ENCODE assay signal across 10 cellular contexts in the genomic region with DNA sequence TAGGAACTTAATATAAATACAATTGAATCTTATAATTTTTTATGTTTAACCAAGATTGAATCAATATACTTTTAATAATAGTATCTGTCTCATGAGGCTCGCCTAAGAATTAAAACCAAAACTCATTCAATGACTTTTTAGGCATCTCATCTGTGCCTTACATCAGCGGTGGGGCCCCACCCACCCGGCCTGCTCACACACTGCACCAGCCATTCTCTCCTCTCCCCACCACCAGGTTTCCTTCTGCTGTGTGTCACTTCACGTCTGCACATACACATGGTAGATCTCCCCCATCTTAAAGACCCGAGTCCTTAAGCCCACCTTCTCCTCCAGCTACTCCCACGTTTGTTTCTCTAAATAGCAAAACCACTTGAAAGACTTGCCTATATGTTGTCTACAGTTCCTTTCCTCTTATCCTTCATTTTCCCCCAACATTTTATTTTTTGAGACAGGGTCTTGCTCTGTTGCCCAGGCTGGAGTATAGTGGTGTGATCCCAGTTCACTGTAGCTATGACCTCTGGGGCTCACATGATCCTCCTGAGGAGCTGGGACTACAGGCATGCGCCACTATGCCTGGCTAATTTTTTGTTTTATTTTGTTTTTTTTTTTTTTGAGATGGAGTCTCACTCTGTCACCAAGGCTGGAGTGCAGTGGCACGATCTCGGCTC.
DNase-seq lines count a peak whose midpoint lies in the region; ATAC-seq and TF ChIP-seq lines count a peak whose summit lies in the region.
"Had no signal": no experiment of that assay in that cellular context is flagged by ENCODE, and none has a peak within 500 bp of the region (broad histone marks: within the 10 kb centered on the region; RNA-seq: fewer than 3 reads in every experiment).

No MANE protein-coding gene starts in this region.

- H3K4me2 ChIP-seq in SK-N-SH = no peak overlapping the region

- H2AFZ ChIP-seq in SK-N-SH (ENCODE audit: low read depth) = no peak overlapping the region

- ATAC-seq in CD8-positive, alpha-beta T cell = peak; percentile 85
- peak; percentile 52 for ATAC-seq in WTC11
- no peak for ATAC-seq in HG03342 (IDR thresholded peaks at IDR 0.05; ENCODE audit: unreplicated experiment)
- ATAC-seq in HG03457 (IDR thresholded peaks at IDR 0.05; ENCODE audit: unreplicated experiment) = no peak

- no peaks in the 10 kb centered on the region for H3K9me3 ChIP-seq in CD8-positive, alpha-beta T cell (ENCODE audit: low read length)
- no peaks in the 10 kb centered on the region for H3K9me3 ChIP-seq in SK-N-SH

- H3K4me3 ChIP-seq in CD8-positive, alpha-beta T cell (ENCODE audit: low read depth, low read length) = no peak overlapping the region
- H3K4me3 ChIP-seq in SK-N-SH (ENCODE audit: low read depth in 2 of 2, low read length in 1 of 2) = no peak overlapping the region
- H3K4me3 ChIP-seq: dorsolateral prefrontal cortex had no signal

- peak overlapping the region; percentile 88 for H3K27ac Mint-ChIP-seq in CD8-positive, alpha-beta T cell
- peak overlapping the region; percentile 73 for H3K27ac Mint-ChIP-seq in WTC11
- no peak overlapping the region for H3K27ac Mint-ChIP-seq in type B pancreatic cell

- TF ChIP-seq RAD21 in SK-N-SH (IDR thresholded peaks at IDR 0.05; ENCODE audit: low read length) = no peak

- H4K20me1 ChIP-seq in SK-N-SH (ENCODE audit: insufficient read depth) = peaks cover 29% of the 10 kb centered on the region

- no peak for TF ChIP-seq EP300 in SK-N-SH (IDR thresholded peaks at IDR 0.05; ENCODE audit: borderline replicate concordance in 1 of 2, low read depth in 1 of 2, low read length in 1 of 2)

- peak in 6 of 7 experiments; percentile 41 to 74 (median 60) for DNase-seq in CD8-positive, alpha-beta T cell
- DNase-seq in WTC11 (ENCODE audit: low spot score) = no peak
- peak; percentile 76 for DNase-seq in activated naive CD4-positive, alpha-beta T cell treated with anti-CD3 and anti-CD28 coated beads, Interleukin-2, amount 50 U/mL, for 16 hours
- peak; percentile 60 for DNase-seq in stimulated activated CD4-positive, alpha-beta T cell treated with anti-CD3 and anti-CD28 coated beads, Interleukin-12 subunit alpha, Interleukin-12 subunit beta, amount 100 ng/mL, for 4 hours
- DNase-seq in SK-N-SH = no peak
- no peak for DNase-seq in type B pancreatic cell (ENCODE audit: extremely low spot score, unreplicated experiment)
- DNase-seq: dorsolateral prefrontal cortex, NCI-H1436 treated with DMSO at 0.1 percent for 48 hours had no signal

- no peaks in the 10 kb centered on the region for H3K27me3 Mint-ChIP-seq in CD8-positive, alpha-beta T cell (ENCODE audit: low read depth)
- H3K27me3 Mint-ChIP-seq in WTC11 (ENCODE audit: low read depth) (no peaks in the 10 kb centered on the region), type B pancreatic cell (no peaks in the 10 kb centered on the region)

- H3K9me3 Mint-ChIP-seq in CD8-positive, alpha-beta T cell = no peaks in the 10 kb centered on the region
- H3K9me3 Mint-ChIP-seq in WTC11 = peaks cover 23% of the 10 kb centered on the region
- no peaks in the 10 kb centered on the region for H3K9me3 Mint-ChIP-seq in type B pancreatic cell

- H3K36me3 ChIP-seq in CD8-positive, alpha-beta T cell (ENCODE audit: insufficient read depth, low read length) = no peaks in the 10 kb centered on the region
- no peaks in the 10 kb centered on the region for H3K36me3 ChIP-seq in SK-N-SH (replicated peaks in 1 of 2; ENCODE audit: control insufficient read depth in 1 of 2, insufficient read depth in 2 of 2, low read length in 1 of 2)

- H3K27ac ChIP-seq in CD8-positive, alpha-beta T cell (ENCODE audit: low read depth, low read length) = no peak overlapping the region
- H3K27ac ChIP-seq in SK-N-SH (ENCODE audit: low read depth in 2 of 2, low read length in 1 of 2) = no peak overlapping the region
- H3K27ac ChIP-seq: dorsolateral prefrontal cortex had no signal

- POLR2A ChIA-PET in CD8-positive, alpha-beta T cell (lab: Charles Lee) = interaction anchor here (0.7 kb wide), 1 partner anchor 81 kb away, joined by 3 read pairs; no protein-coding TSS in a partner anchor
- POLR2A ChIA-PET in WTC11 (lab: Charles Lee) (no interaction called here), SK-N-SH (lab: Yijun Ruan, JAX) (no interaction called here)

- CTCF ChIA-PET in CD8-positive, alpha-beta T cell (lab: Charles Lee) = interaction anchor here (0.6 to 1.5 kb wide), 3 partner anchors 9 to 311 kb away, joined by 3 read pairs; no protein-coding TSS in a partner anchor
- CTCF ChIA-PET in WTC11 (lab: Charles Lee) = no interaction called here
- CTCF ChIA-PET in SK-N-SH (lab: Yijun Ruan, JAX) = interaction anchor here (1.4 to 1.8 kb wide), 2 partner anchors 10 to 16 kb away, joined by 3 to 5 read pairs; no protein-coding TSS in a partner anchor

- WGBS in SK-N-SH (ENCODE audit: low lambda C conversion rate) = 93% methylated on average over 9 of the region's 9 CpGs

- H3K4me1 ChIP-seq in CD8-positive, alpha-beta T cell (ENCODE audit: insufficient read depth, low read length) = peaks cover 41% of the 10 kb centered on the region
- peaks cover 8 to 12% of the 10 kb centered on the region in 2 experiments; a peak in 3 of 4 replicates for H3K4me1 ChIP-seq in SK-N-SH (ENCODE audit: control insufficient read depth in 1 of 2, insufficient read depth in 2 of 2, low read depth in 1 of 2, low read length in 1 of 2)

- intact Hi-C loops in CD8-positive, alpha-beta T cell (cut with DNase I, micrococcal nuclease) = loop anchor here in 1 of 2 experiments (10.0 kb wide), 1 partner anchor 1463 kb away; a partner anchor contains a TSS

- H3K4me3 Mint-ChIP-seq in CD8-positive, alpha-beta T cell = peak overlapping the region; percentile 24
- H3K4me3 Mint-ChIP-seq in WTC11 (no peak overlapping the region), type B pancreatic cell (no peak overlapping the region)

- peaks cover 12% of the 10 kb centered on the region for H3K36me3 Mint-ChIP-seq in CD8-positive, alpha-beta T cell
- H3K36me3 Mint-ChIP-seq in WTC11 (peaks cover 23% of the 10 kb centered on the region), type B pancreatic cell (peaks cover 4% of the 10 kb centered on the region)

- TF ChIP-seq CTCF in CD8-positive, alpha-beta T cell (IDR thresholded peaks at IDR 0.05) = no peak
- no peak for TF ChIP-seq CTCF in WTC11 (IDR thresholded peaks at IDR 0.05)
- no peak for TF ChIP-seq CTCF in SK-N-SH (IDR thresholded peaks at IDR 0.05)
- TF ChIP-seq CTCF in type B pancreatic cell (conservative IDR thresholded peaks at IDR 0.05) = no peak

- peaks cover 51% of the 10 kb centered on the region for H3K79me2 ChIP-seq in SK-N-SH (ENCODE audit: insufficient read depth)

- no peaks in the 10 kb centered on the region for H3K27me3 ChIP-seq in CD8-positive, alpha-beta T cell (ENCODE audit: insufficient read depth, low read length)
- H3K27me3 ChIP-seq in SK-N-SH (ENCODE audit: insufficient read depth) = no peaks in the 10 kb centered on the region
- H3K27me3 ChIP-seq: dorsolateral prefrontal cortex had no signal

- H3K4me1 Mint-ChIP-seq in CD8-positive, alpha-beta T cell (ENCODE audit: low read depth) = peaks cover 69% of the 10 kb centered on the region
- H3K4me1 Mint-ChIP-seq in WTC11 = peaks cover 49% of the 10 kb centered on the region
- H3K4me1 Mint-ChIP-seq in type B pancreatic cell (ENCODE audit: unreplicated experiment) = peaks cover 25% of the 10 kb centered on the region

- no peak overlapping the region for H3K9ac ChIP-seq in SK-N-SH

- no peaks in the 10 kb centered on the region for H3F3A ChIP-seq in SK-N-SH (replicated peaks; ENCODE audit: insufficient read depth)

- H3K9me2 ChIP-seq in SK-N-SH = no peaks in the 10 kb centered on the region

TF ChIP-seq in WTC11, 78 proteins besides CTCF, POLR2A, EP300 and RAD21 (continues in another document):
- TF ChIP-seq MYBL2 (CRISPR knock-in tag; IDR thresholded peaks at IDR 0.05) (no peak), PRRX2 (CRISPR knock-in tag; IDR thresholded peaks at IDR 0.05) (no peak)
- TF ChIP-seq, protein P1, sequence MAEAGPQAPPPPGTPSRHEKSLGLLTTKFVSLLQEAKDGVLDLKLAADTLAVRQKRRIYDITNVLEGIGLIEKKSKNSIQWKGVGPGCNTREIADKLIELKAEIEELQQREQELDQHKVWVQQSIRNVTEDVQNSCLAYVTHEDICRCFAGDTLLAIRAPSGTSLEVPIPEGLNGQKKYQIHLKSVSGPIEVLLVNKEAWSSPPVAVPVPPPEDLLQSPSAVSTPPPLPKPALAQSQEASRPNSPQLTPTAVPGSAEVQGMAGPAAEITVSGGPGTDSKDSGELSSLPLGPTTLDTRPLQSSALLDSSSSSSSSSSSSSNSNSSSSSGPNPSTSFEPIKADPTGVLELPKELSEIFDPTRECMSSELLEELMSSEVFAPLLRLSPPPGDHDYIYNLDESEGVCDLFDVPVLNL (CRISPR knock-in tag; IDR thresholded peaks at IDR 0.05; ENCODE audit: borderline replicate concordance, low read depth) = no peak

TF ChIP-seq in SK-N-SH, 30 proteins besides CTCF, POLR2A, EP300 and RAD21:
- no peak for TF ChIP-seq GABPA (IDR thresholded peaks at IDR 0.05; ENCODE audit: low read depth)
TF ChIP-seq in SK-N-SH: peak in this region for 0.

Comparison
In these comparisons a context has a peak if more than half of its experiments do, and no peak if none do; other contexts are left out.
1. ATAC-seq: peak in CD8-positive, alpha-beta T cell (single experiment) and WTC11 (single experiment); none in HG03342 (single experiment) and HG03457 (single experiment).
2. DNase-seq: peak in CD8-positive, alpha-beta T cell (6 of 7), activated naive CD4-positive, alpha-beta T cell treated with anti-CD3 and anti-CD28 coated beads, Interleukin-2, amount 50 U/mL, for 16 hours (single experiment) and stimulated activated CD4-positive, alpha-beta T cell treated with anti-CD3 and anti-CD28 coated beads, Interleukin-12 subunit alpha, Interleukin-12 subunit beta, amount 100 ng/mL, for 4 hours (single experiment); none in WTC11 (single experiment), SK-N-SH (single experiment) and type B pancreatic cell (single experiment).